In the genomic region with DNA sequence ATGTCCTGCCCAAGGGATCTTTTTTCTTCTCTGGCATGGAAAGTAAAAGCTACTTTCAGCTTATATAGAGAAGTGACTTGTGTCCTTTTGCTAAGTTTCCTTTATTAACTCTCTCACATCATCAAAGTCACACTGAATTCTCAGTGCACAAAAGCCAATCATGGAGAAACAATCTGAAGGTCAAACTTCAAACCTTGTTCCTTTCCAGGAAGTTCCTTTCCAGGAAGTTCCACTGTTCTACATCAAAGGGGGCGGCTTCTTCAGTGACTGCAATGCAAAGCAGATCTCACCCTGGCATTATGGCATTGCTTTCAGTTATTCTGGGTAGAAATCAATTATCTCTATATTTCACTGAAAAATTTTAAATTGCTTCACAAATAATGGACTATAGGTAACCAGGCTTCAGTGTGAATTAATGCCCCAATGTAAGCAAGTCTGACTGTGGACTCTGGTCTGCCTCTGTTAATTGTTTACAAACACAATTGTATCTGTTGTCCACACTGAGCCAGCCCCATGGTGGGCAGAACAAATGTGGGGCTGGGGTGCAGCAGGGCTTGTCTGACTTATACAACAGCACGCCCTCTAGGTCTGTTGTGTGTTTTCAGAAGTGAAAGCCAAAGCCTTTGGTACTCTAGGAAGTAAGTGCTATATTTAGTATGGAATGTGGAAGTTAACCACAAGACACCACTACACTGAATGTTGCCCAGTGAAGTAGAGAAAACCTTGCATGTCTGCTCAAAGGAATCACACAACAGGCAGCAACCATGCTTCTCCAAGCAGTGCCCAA, we compare ENCODE assay signal across 9 cellular contexts.
A peak's percentile ranks its signal among the peaks of the same experiment; 100 is the strongest.
DNase-seq lines count a peak whose midpoint lies in the region; ATAC-seq and TF ChIP-seq lines count a peak whose summit lies in the region.
"Had no signal": no experiment of that assay in that cellular context is flagged by ENCODE, and none has a peak within 500 bp of the region (broad histone marks: within the 10 kb centered on the region; RNA-seq: fewer than 3 reads in every experiment).

No MANE protein-coding gene starts in this region.

- CTCF ChIA-PET in WTC11 (lab: Charles Lee): interaction anchor here (0.7 to 1.4 kb wide), 2 partner anchors 103 kb away, joined by 3 to 4 read pairs; no protein-coding TSS in a partner anchor

- H3K36me3 ChIP-seq in left ventricle myocardium inferior: peaks cover 93% of the 10 kb centered on the region

- ATAC-seq in WTC11: peak; percentile 36
- ATAC-seq in stimulated activated naive B cell treated with anti-CD40 and anti-IgM and Interleukin-4, amounts not matched to agents 10 μg/mL and 1 μg/mL and 100 μg/mL, for 72 hours (replicated peaks): peak; percentile 56 to 67

- intact Hi-C loops in left ventricle myocardium inferior (cut with micrococcal nuclease): no loop called here

- POLR2A ChIA-PET in WTC11 (lab: Charles Lee): no interaction called here

- peaks cover 60% of the 10 kb centered on the region for H3K36me3 Mint-ChIP-seq in WTC11
- H3K36me3 Mint-ChIP-seq in stimulated activated naive B cell treated with anti-CD40 and anti-IgM and Interleukin-4, amounts not matched to agents 10 μg/mL and 1 μg/mL and 100 μg/mL, for 72 hours: no peaks in the 10 kb centered on the region
- peaks cover 26 to 65% (median 64%) of the 10 kb centered on the region in 3 experiments; a peak in 6 of 7 replicates for H3K36me3 Mint-ChIP-seq in H9 (ENCODE audit: insufficient read depth in 1 of 3, low read depth in 3 of 3)

- H3K27ac ChIP-seq in left ventricle myocardium inferior (replicated peaks) (peak overlapping the region; percentile 47), H9 (ENCODE audit: insufficient read length, low read depth, low read length) (no peak overlapping the region)
- H3K27ac ChIP-seq: neutrophil had no signal

- H2AK5ac ChIP-seq in H9 (ENCODE audit: insufficient read length, low read length): no peak overlapping the region

- no peak overlapping the region for H4K5ac ChIP-seq in H9 (ENCODE audit: insufficient read length, low read depth, low read length)

- H3K4me2 ChIP-seq in H9 (ENCODE audit: insufficient read depth, insufficient read length, low read length): no peak overlapping the region

- H3K4me3 ChIP-seq in left ventricle myocardium inferior: no peak overlapping the region

- H2BK5ac ChIP-seq in H9 (ENCODE audit: insufficient read length, low read length): no peak overlapping the region

- no peaks in the 10 kb centered on the region for H4K20me1 ChIP-seq in H9 (ENCODE audit: control insufficient read depth, insufficient read depth, insufficient read length)

- H3K4me1 Mint-ChIP-seq in WTC11 (peaks cover 15% of the 10 kb centered on the region), H9 (peaks cover 4 to 12% of the 10 kb centered on the region in 2 experiments; a peak in 3 of 4 replicates)
- peaks cover 1 to 11% of the 10 kb centered on the region in 2 donors for H3K4me1 Mint-ChIP-seq in stimulated activated naive B cell treated with anti-CD40 and anti-IgM and Interleukin-4, amounts not matched to agents 10 μg/mL and 1 μg/mL and 100 μg/mL, for 72 hours

- TF ChIP-seq CTCF in WTC11 (IDR thresholded peaks at IDR 0.05) (no peak), left ventricle myocardium inferior (IDR thresholded peaks at IDR 0.05; ENCODE audit: borderline replicate concordance) (no peak), H9 (conservative IDR thresholded peaks at IDR 0.05) (no peak)

- no peak overlapping the region for H3K23ac ChIP-seq in H9 (ENCODE audit: insufficient read length, low read depth, low read length)

- no peak overlapping the region for H3K18ac ChIP-seq in H9 (ENCODE audit: insufficient read length, low read depth, low read length)

- H3K9ac ChIP-seq in H9 (ENCODE audit: extremely low read depth, insufficient read length, low read length): no peak overlapping the region

- H4K91ac ChIP-seq in H9 (ENCODE audit: insufficient read length, low read depth, low read length): no peak overlapping the region

- H2BK12ac ChIP-seq in H9 (ENCODE audit: insufficient read length, low read depth, low read length): no peak overlapping the region

- H3K4me1 ChIP-seq in left ventricle myocardium inferior (peaks cover 34% of the 10 kb centered on the region), H9 (ENCODE audit: insufficient read depth, low read length) (no peaks in the 10 kb centered on the region)

- H3K9me3 ChIP-seq in left ventricle myocardium inferior (replicated peaks) (no peaks in the 10 kb centered on the region), H9 (ENCODE audit: control insufficient read depth, low read depth, low read length) (no peaks in the 10 kb centered on the region)
- H3K9me3 ChIP-seq: neutrophil had no signal

- H3K79me2 ChIP-seq in H9 (ENCODE audit: insufficient read depth, low read length): no peaks in the 10 kb centered on the region

- H2BK20ac ChIP-seq in H9 (ENCODE audit: low read depth, low read length, poor library complexity, severe bottlenecking): no peak overlapping the region

- H3K14ac ChIP-seq in H9 (ENCODE audit: insufficient read depth, low read length): no peak overlapping the region

- H4K8ac ChIP-seq in H9 (replicated peaks; ENCODE audit: insufficient read length, low read depth, low read length): no peak overlapping the region

- H3K79me1 ChIP-seq in H9 (ENCODE audit: insufficient read depth, low read depth, low read length, poor library complexity, severe bottlenecking): no peaks in the 10 kb centered on the region

- no CpG with 5 or more reads among the region's 2 CpGs for WGBS in H9 (ENCODE audit: extremely low coverage, insufficient read length, low lambda C conversion rate)

- DNase-seq in DMS79 treated with DMSO at 0.1 percent for 48 hours (lab: John Stamatoyannopoulos, UW) (peak; percentile 13), DMS79 (lab: John Stamatoyannopoulos, UW) (no peak), WTC11 (ENCODE audit: low spot score) (no peak), left ventricle myocardium inferior (no peak), H9 (no peak), NCI-H2196 (lab: John Stamatoyannopoulos, UW; ENCODE audit: unreplicated experiment) (no peak), retina (no peak)
- no peak for DNase-seq in stimulated activated naive B cell treated with anti-CD40 and anti-IgM and Interleukin-4, amounts not matched to agents 10 μg/mL and 1 μg/mL and 100 μg/mL, for 72 hours

- H3K9me3 Mint-ChIP-seq in WTC11: no peaks in the 10 kb centered on the region
- no peaks in the 10 kb centered on the region for H3K9me3 Mint-ChIP-seq in stimulated activated naive B cell treated with anti-CD40 and anti-IgM and Interleukin-4, amounts not matched to agents 10 μg/mL and 1 μg/mL and 100 μg/mL, for 72 hours
- no peaks in the 10 kb centered on the region for H3K9me3 Mint-ChIP-seq in H9

- H3T11ph ChIP-seq in H9 (ENCODE audit: low read length): no peak overlapping the region

- no peak overlapping the region for H2BK120ac ChIP-seq in H9 (ENCODE audit: low read depth, low read length, poor library complexity, severe bottlenecking)

- H3K27ac Mint-ChIP-seq in WTC11 (peak overlapping the region; percentile 38; the same call in 1 of the 2 replicates), H9 (peak overlapping the region in 1 of 3 experiments; percentile 30; a peak in 1 of 7 replicates)
- no peak overlapping the region for H3K27ac Mint-ChIP-seq in stimulated activated naive B cell treated with anti-CD40 and anti-IgM and Interleukin-4, amounts not matched to agents 10 μg/mL and 1 μg/mL and 100 μg/mL, for 72 hours

- no peak overlapping the region for H3K4me3 Mint-ChIP-seq in WTC11
- H3K4me3 Mint-ChIP-seq in stimulated activated naive B cell treated with anti-CD40 and anti-IgM and Interleukin-4, amounts not matched to agents 10 μg/mL and 1 μg/mL and 100 μg/mL, for 72 hours: no peak overlapping the region
- no peak overlapping the region for H3K4me3 Mint-ChIP-seq in H9

- H2AFZ ChIP-seq in H9 (ENCODE audit: low read length): no peak overlapping the region

- no peaks in the 10 kb centered on the region for H3K23me2 ChIP-seq in H9 (ENCODE audit: insufficient read length, low read depth, low read length, poor library complexity, severe bottlenecking)

- H2BK15ac ChIP-seq in H9 (ENCODE audit: low read depth, low read length): no peak overlapping the region

- H3K27me3 ChIP-seq in left ventricle myocardium inferior (ENCODE audit: low read depth): no peaks in the 10 kb centered on the region
- no peaks in the 10 kb centered on the region for H3K27me3 ChIP-seq in H9 (ENCODE audit: insufficient read depth, low read length)
- H3K27me3 ChIP-seq: neutrophil had no signal

- no peak overlapping the region for H3K56ac ChIP-seq in H9 (ENCODE audit: insufficient read length, low read depth, low read length)

- H3K4ac ChIP-seq in H9 (ENCODE audit: low read depth, low read length): no peak overlapping the region

- no peaks in the 10 kb centered on the region for H3K27me3 Mint-ChIP-seq in WTC11 (ENCODE audit: low read depth)
- no peaks in the 10 kb centered on the region for H3K27me3 Mint-ChIP-seq in stimulated activated naive B cell treated with anti-CD40 and anti-IgM and Interleukin-4, amounts not matched to agents 10 μg/mL and 1 μg/mL and 100 μg/mL, for 72 hours
- no peaks in the 10 kb centered on the region for H3K27me3 Mint-ChIP-seq in H9 (ENCODE audit: low read depth)
